In genomic region chr17:57881783-57882291, GRCh38 we compare ENCODE assay signal across 12 cellular contexts. TPM values are rescaled to one million over a fixed set of nuclear protein-coding genes. Genes with fewer than 3 reads are reported as not detected.
DNase-seq lines count a peak whose midpoint lies in the region; ATAC-seq and TF ChIP-seq lines count a peak whose summit lies in the region.
"Had no signal": no experiment of that assay in that cellular context is flagged by ENCODE, and none has a peak within 500 bp of the region (broad histone marks: within the 10 kb centered on the region; RNA-seq: fewer than 3 reads in every experiment).

No MANE protein-coding gene starts in this region.

- in situ Hi-C loops in astrocyte of the spinal cord (cut with HindIII; ENCODE audit: low sequenced_read_pairs) = no loop called here

- no TSS peak for BruUV-seq in Caco-2 (replicated peaks; lab: Mats Ljungman, UMichigan)

- H3K27me3 ChIP-seq in Caco-2 (replicated peaks; ENCODE audit: control insufficient read depth, insufficient read depth, low read length) = no peaks in the 10 kb centered on the region
- H3K27me3 ChIP-seq in layer of hippocampus (ENCODE audit: control insufficient read depth, insufficient read depth, low read length) = no peaks in the 10 kb centered on the region
- no peaks in the 10 kb centered on the region for H3K27me3 ChIP-seq in skeletal muscle satellite cell (ENCODE audit: control insufficient read depth, insufficient read depth, low read length)

- no peak for ATAC-seq in HG03045 (IDR thresholded peaks at IDR 0.05; ENCODE audit: unreplicated experiment)
- no peak for ATAC-seq in HG02885 (IDR thresholded peaks at IDR 0.05; ENCODE audit: poor library complexity, unreplicated experiment)

- no peaks in the 10 kb centered on the region for H3K9me3 Mint-ChIP-seq in Caco-2 (ENCODE audit: unreplicated experiment)
- H3K9me3 Mint-ChIP-seq: memory B cell had no signal

- no peak overlapping the region for H3K4me2 ChIP-seq in skeletal muscle satellite cell (ENCODE audit: low read length)
- H3K4me2 ChIP-seq: KMS-11 had no signal

- H3K27me3 Mint-ChIP-seq in Caco-2 (ENCODE audit: insufficient read depth, unreplicated experiment) = no peaks in the 10 kb centered on the region

- H3K4me1 ChIP-seq in Caco-2 = peaks cover 33% of the 10 kb centered on the region
- H3K4me1 ChIP-seq in skeletal muscle satellite cell (ENCODE audit: control insufficient read depth, insufficient read depth, low read length) = peaks cover 45% of the 10 kb centered on the region

- TF ChIP-seq CTCF in Caco-2 (IDR thresholded peaks at IDR 0.05; ENCODE audit: insufficient read depth in 1 of 2, low read depth in 1 of 2, low read length in 1 of 2, severe bottlenecking in 1 of 2, unreplicated experiment in 1 of 2) = no peak
- no peak for TF ChIP-seq CTCF in astrocyte of the spinal cord (IDR thresholded peaks at IDR 0.05; ENCODE audit: low read depth, low read length)

- H3K4me3 ChIP-seq in Caco-2 (ENCODE audit: low read depth, low read length) = no peak overlapping the region
- no peak overlapping the region for H3K4me3 ChIP-seq in astrocyte of the spinal cord (ENCODE audit: low read depth, low read length)
- H3K4me3 ChIP-seq in skeletal muscle satellite cell (ENCODE audit: low read length) = no peak overlapping the region

- no peaks in the 10 kb centered on the region for H3K36me3 ChIP-seq in Caco-2 (ENCODE audit: control insufficient read depth, insufficient read depth, low read length)
- peaks cover 33% of the 10 kb centered on the region for H3K36me3 ChIP-seq in skeletal muscle satellite cell (ENCODE audit: insufficient read depth, low read length)

- CTCF ChIA-PET in Caco-2 (lab: Charles Lee) = interaction anchor here (0.6 kb wide), 1 partner anchor 434 kb away, joined by 3 read pairs; no protein-coding TSS in a partner anchor

- peaks cover 13% of the 10 kb centered on the region for H3K36me3 Mint-ChIP-seq in Caco-2 (ENCODE audit: insufficient read depth, unreplicated experiment)
- H3K36me3 Mint-ChIP-seq: memory B cell had no signal

- no peak for DNase-seq in Caco-2
- peak; percentile 46 for DNase-seq in astrocyte of the spinal cord (ENCODE audit: low read depth, low spot score)
- no peak for DNase-seq in mesenteric fat pad (ENCODE audit: low spot score)
- no peak for DNase-seq in UCSD-AML1 (lab: John Stamatoyannopoulos, UW; ENCODE audit: unreplicated experiment)
- DNase-seq: cerebellar nuclear complex, WERI-Rb-1 had no signal

- H3K9me3 ChIP-seq in Caco-2 = no peaks in the 10 kb centered on the region
- no peaks in the 10 kb centered on the region for H3K9me3 ChIP-seq in skeletal muscle satellite cell (replicated peaks; ENCODE audit: low read length)

- H3K27ac Mint-ChIP-seq in Caco-2 (ENCODE audit: unreplicated experiment) = peak overlapping the region; percentile 86
- H3K27ac Mint-ChIP-seq: memory B cell had no signal

- intact Hi-C loops in Caco-2 (cut with micrococcal nuclease; ENCODE audit: unreplicated experiment) = no loop called here

- H3K4me1 Mint-ChIP-seq in Caco-2 (ENCODE audit: low read depth, unreplicated experiment) = peaks cover 33% of the 10 kb centered on the region
- H3K4me1 Mint-ChIP-seq: memory B cell had no signal

- H3K27ac ChIP-seq in layer of hippocampus (ENCODE audit: low read depth, low read length) = peak overlapping the region; percentile 63
- H3K27ac ChIP-seq: KMS-11 had no signal

- H3K9ac ChIP-seq in skeletal muscle satellite cell (ENCODE audit: low read depth, low read length) = peak overlapping the region; percentile 31
- H3K9ac ChIP-seq: KMS-11 had no signal

- POLR2A ChIA-PET in Caco-2 (lab: Charles Lee) = no interaction called here

- H3K4me3 Mint-ChIP-seq in Caco-2 (ENCODE audit: unreplicated experiment) = no peak overlapping the region
- H3K4me3 Mint-ChIP-seq: memory B cell had no signal

RNA-seq across cellular contexts. Expression of gene MRPS23, which starts 32.0 kb away (rescaled TPM):
- total RNA-seq in Caco-2 (2022) (72.9 and 75.1 TPM in 2 replicates), mesenteric fat pad (31.9 TPM)
- total RNA-seq in skeletal muscle satellite cell (2012; rRNA removed) = 17.7 and 19.0 TPM in 2 replicates
